In the genomic region with DNA sequence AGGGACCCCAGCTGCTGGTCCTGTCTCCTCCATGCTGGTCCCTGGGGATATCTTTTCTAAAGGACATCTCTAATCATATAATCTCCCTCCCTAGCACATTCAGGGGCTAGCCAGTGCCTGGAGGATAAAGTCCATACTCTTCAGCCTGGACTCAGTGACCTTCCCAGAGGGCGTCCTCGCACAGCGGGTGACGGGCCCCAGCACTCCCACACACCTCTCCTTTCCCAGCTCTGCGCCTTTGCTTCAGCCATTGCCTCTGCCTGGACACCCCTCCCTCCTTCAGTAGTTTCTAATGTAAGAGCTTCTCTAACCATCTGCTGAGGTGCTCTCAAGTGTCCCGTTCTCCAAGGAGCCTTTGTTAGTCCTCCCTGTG, we compare ENCODE assay signal across 9 cellular contexts. TPM values are rescaled to one million over a fixed set of nuclear protein-coding genes. Genes with fewer than 3 reads are reported as not detected.
DNase-seq lines count a peak whose midpoint lies in the region; ATAC-seq and TF ChIP-seq lines count a peak whose summit lies in the region.
"Had no signal": no experiment of that assay in that cellular context is flagged by ENCODE, and none has a peak within 500 bp of the region (broad histone marks: within the 10 kb centered on the region; RNA-seq: fewer than 3 reads in every experiment).

No MANE protein-coding gene starts in this region.

- H3K27ac ChIP-seq in body of pancreas: peak overlapping the region; percentile 75 to 82 (median 79)
- H3K27ac ChIP-seq in muscle layer of duodenum (ENCODE audit: low read length): peak overlapping the region; percentile 88
- peak overlapping the region; percentile 63 to 86 (median 84) for H3K27ac ChIP-seq in upper lobe of left lung
- H3K27ac ChIP-seq in A673 (ENCODE audit: low read depth, low read length, poor library complexity, severe bottlenecking): no peak overlapping the region

- TF ChIP-seq POLR2A in body of pancreas (IDR thresholded peaks at IDR 0.05): no peak
- no peak for TF ChIP-seq POLR2A in upper lobe of left lung (IDR thresholded peaks at IDR 0.05)

- peak; percentile 10 for ATAC-seq in body of pancreas
- no peak for ATAC-seq in upper lobe of left lung (ENCODE audit: low FRiP score in 2 of 2)

- H3K27ac Mint-ChIP-seq in activated naive CD4-positive, alpha-beta T cell treated with anti-CD3 and anti-CD28 coated beads, Interleukin-2, amount 50 U/mL, for 24 hours: peak overlapping the region; percentile 93

- TF ChIP-seq CTCF in body of pancreas (IDR thresholded peaks at IDR 0.05) (no peak), upper lobe of left lung (IDR thresholded peaks at IDR 0.05) (no peak), A673 (conservative IDR thresholded peaks at IDR 0.05; ENCODE audit: low read depth, low read length) (no peak)

- no TSS peak for BruUV-seq in A673 (replicated peaks; lab: Mats Ljungman, UMichigan)

- H3K4me1 Mint-ChIP-seq in activated naive CD4-positive, alpha-beta T cell treated with anti-CD3 and anti-CD28 coated beads, Interleukin-2, amount 50 U/mL, for 24 hours: peaks cover 88% of the 10 kb centered on the region

- H3K36me3 ChIP-seq in body of pancreas (replicated peaks in 1 of 2; ENCODE audit: insufficient read depth in 1 of 2, low read depth in 2 of 2) (no peaks in the 10 kb centered on the region), muscle layer of duodenum (ENCODE audit: control insufficient read depth in 1 of 2, insufficient read depth in 2 of 2, low read length in 2 of 2) (peaks cover 3 to 10% of the 10 kb centered on the region in 2 donors), upper lobe of left lung (peaks cover 0 to 4% (median under 1%) of the 10 kb centered on the region in 4 donors), A673 (ENCODE audit: insufficient read depth, low read length, poor library complexity, severe bottlenecking) (no peaks in the 10 kb centered on the region)

- H3K9me3 Mint-ChIP-seq in activated naive CD4-positive, alpha-beta T cell treated with anti-CD3 and anti-CD28 coated beads, Interleukin-2, amount 50 U/mL, for 24 hours: no peaks in the 10 kb centered on the region

- intact Hi-C loops in body of pancreas (cut with DNase I): no loop called here
- intact Hi-C loops in head of caudate nucleus (cut with DNase I): no loop called here
- intact Hi-C loops in A673 (cut with micrococcal nuclease; ENCODE audit: unreplicated experiment): no loop called here

- no peak overlapping the region for H3K4me3 Mint-ChIP-seq in activated naive CD4-positive, alpha-beta T cell treated with anti-CD3 and anti-CD28 coated beads, Interleukin-2, amount 50 U/mL, for 24 hours

- H3K4me1 ChIP-seq in body of pancreas: peaks cover 68% of the 10 kb centered on the region
- H3K4me1 ChIP-seq in muscle layer of duodenum (ENCODE audit: control insufficient read depth in 1 of 2, insufficient read depth in 2 of 2, low read length in 2 of 2): peaks cover 33 to 37% of the 10 kb centered on the region in 2 donors
- peaks cover 65 to 78% (median 70%) of the 10 kb centered on the region in 4 donors for H3K4me1 ChIP-seq in upper lobe of left lung
- peaks cover 8% of the 10 kb centered on the region for H3K4me1 ChIP-seq in A673 (ENCODE audit: insufficient read depth, low read length, poor library complexity, severe bottlenecking)

- H3K27me3 ChIP-seq in body of pancreas (no peaks in the 10 kb centered on the region), muscle layer of duodenum (ENCODE audit: low read depth, low read length) (no peaks in the 10 kb centered on the region), upper lobe of left lung (no peaks in the 10 kb centered on the region), A673 (replicated peaks; ENCODE audit: insufficient read depth, low read depth, low read length, poor library complexity) (no peaks in the 10 kb centered on the region)

- no peaks in the 10 kb centered on the region for H3K27me3 Mint-ChIP-seq in activated naive CD4-positive, alpha-beta T cell treated with anti-CD3 and anti-CD28 coated beads, Interleukin-2, amount 50 U/mL, for 24 hours

- H3K4me3 ChIP-seq in body of pancreas (no peak overlapping the region), muscle layer of duodenum (ENCODE audit: low read depth in 1 of 2, low read length in 2 of 2) (no peak overlapping the region), upper lobe of left lung (no peak overlapping the region), A673 (ENCODE audit: low read depth, low read length, poor library complexity, severe bottlenecking) (no peak overlapping the region)

- POLR2A ChIA-PET in A673 (lab: Charles Lee; ENCODE audit: low non-redundant PET): no interaction called here

- no peak for TF ChIP-seq EP300 in upper lobe of left lung (IDR thresholded peaks at IDR 0.05)

- CTCF ChIA-PET in A673 (lab: Charles Lee): no interaction called here

- peaks cover 1% of the 10 kb centered on the region for H3K36me3 Mint-ChIP-seq in activated naive CD4-positive, alpha-beta T cell treated with anti-CD3 and anti-CD28 coated beads, Interleukin-2, amount 50 U/mL, for 24 hours

- no peaks in the 10 kb centered on the region for H3K9me3 ChIP-seq in body of pancreas
- H3K9me3 ChIP-seq in muscle layer of duodenum (ENCODE audit: control insufficient read depth in 1 of 2, low read length in 2 of 2): no peaks in the 10 kb centered on the region
- H3K9me3 ChIP-seq in upper lobe of left lung: no peaks in the 10 kb centered on the region
- no peaks in the 10 kb centered on the region for H3K9me3 ChIP-seq in A673 (ENCODE audit: low read depth, low read length, poor library complexity, severe bottlenecking)

- 35 to 48% methylated on average over 6 of the region's 6 CpGs for WGBS in body of pancreas, 2 donors
- 83 to 87% methylated on average over 6 of the region's 6 CpGs for WGBS in upper lobe of left lung, 2 donors

- no peak for DNase-seq in activated naive CD4-positive, alpha-beta T cell treated with anti-CD3 and anti-CD28 coated beads, Interleukin-2, amount 50 U/mL, for 16 hours
- DNase-seq in body of pancreas (peak in 1 of 4 donors; percentile 56), upper lobe of left lung (peak in 1 of 2 donors; percentile 42), SIG-M5 treated with dmso at 0.1 percent for 504 hours (lab: John Stamatoyannopoulos, UW; ENCODE audit: unreplicated experiment) (no peak), head of caudate nucleus (no peak), A673 (ENCODE audit: low spot score) (no peak)
- DNase-seq: foreskin melanocyte had no signal

RNA-seq across cellular contexts. Expression of a gene that starts 15.2 kb away (rescaled TPM):
- total RNA-seq in body of pancreas (100 to 1,000 TPM in 1 of 2 donors, 10 to 100 TPM in 1; 89.3 to 111 TPM), upper lobe of left lung (100 to 1,000 TPM; 109 to 166 (median 130) TPM), A673 (2021) (33.3 and 37.3 TPM in 2 replicates)
